ENCODE assay signal across 6 cellular contexts in genomic region chr2:193506035-193506434, GRCh38.
"Had no signal": no experiment of that assay in that cellular context is flagged by ENCODE, and none has a peak within 500 bp of the region (broad histone marks: within the 10 kb centered on the region; RNA-seq: fewer than 3 reads in every experiment).

No MANE protein-coding gene starts in this region.

- FAIRE-seq: HTR-8/SVneo had no signal

- H3K4me3 ChIP-seq: GM23248 had no signal

- DNase-seq: GM23248, GOT3, H7, HCEC 1CT, IMR-90 had no signal

- H3K27ac ChIP-seq: GM23248 had no signal

- H2AFZ ChIP-seq: GM23248 had no signal

- H3K9ac ChIP-seq: GM23248 had no signal
